28 cellular contexts compared by ENCODE assay signal in the genomic region with DNA sequence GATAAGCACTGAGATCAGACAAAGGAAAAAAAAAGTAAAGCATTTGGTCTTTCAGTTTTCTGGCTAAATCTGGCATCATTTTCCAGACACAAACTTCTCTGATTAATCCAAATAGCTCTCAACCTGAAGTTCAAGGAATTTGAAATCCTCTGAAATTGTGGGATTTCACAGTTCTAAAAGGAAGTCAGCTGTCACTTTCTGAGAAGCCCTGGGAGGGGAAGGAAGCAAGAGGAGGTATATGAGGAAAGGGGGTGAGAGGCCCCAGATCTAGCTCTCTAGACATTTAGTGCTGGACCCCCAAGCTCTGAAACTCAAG. TPM values are rescaled to one million over a fixed set of nuclear protein-coding genes. Genes with fewer than 3 reads are reported as not detected.
"Had no signal": no experiment of that assay in that cellular context is flagged by ENCODE, and none has a peak within 500 bp of the region (broad histone marks: within the 10 kb centered on the region; RNA-seq: fewer than 3 reads in every experiment).

No MANE protein-coding gene starts in this region.

- DNase-seq: activated CD4-positive, alpha-beta memory T cell treated with anti-CD3 and anti-CD28 coated beads, Interleukin-2, amount 10 ng/mL, durations not matched to agents 7 days and 5 days; activated CD4-positive, alpha-beta T cell treated with anti-CD3 and anti-CD28 coated beads, Interleukin-2, amount 10 ng/mL, durations not matched to agents 24 days and 14 days; activated CD8-positive, alpha-beta memory T cell treated with anti-CD3 and anti-CD28 coated beads, Interleukin-2, amount 10 ng/mL, durations not matched to agents 7 days and 5 days; activated gamma-delta T cell; activated T-cell treated with anti-CD3 and anti-CD28 coated beads for 4 hours; aorta; brain microvascular endothelial cell; caudate nucleus; effector memory CD4-positive, alpha-beta T cell; foreskin melanocyte; immature natural killer cell; left lung; natural killer cell; pancreas; psoas muscle; stimulated activated CD4-positive, alpha-beta T cell treated with anti-CD3 and anti-CD28 coated beads, Interleukin-2, amount 100 ng/mL, for 24 hours; stimulated activated naive B cell treated with anti-CD40 and anti-IgM and Interleukin-4, amounts not matched to agents 10 μg/mL and 1 μg/mL and 100 μg/mL, for 72 hours; trophoblast cell; uterus had no signal

- H3K4me3 ChIP-seq: hepatocyte, left lung, lung, pancreas, psoas muscle, skin epidermis, uterus had no signal

- H3K79me2 ChIP-seq: hepatocyte had no signal

- H2AFZ ChIP-seq: hepatocyte had no signal

- ATAC-seq: activated CD4-positive, CD25-positive, alpha-beta regulatory T cell treated with anti-CD3 and anti-CD28 coated beads, Interleukin-2, amount 50 U/mL, for 24 hours; activated CD8-positive, alpha-beta memory T cell treated with anti-CD3 and anti-CD28 coated beads, Interleukin-2, amount 10 ng/mL, durations not matched to agents 7 days and 5 days; left lung; natural killer cell; pancreas; psoas muscle; stimulated activated naive B cell treated with anti-CD40 and anti-IgM and Interleukin-4, amounts not matched to agents 10 μg/mL and 1 μg/mL and 100 μg/mL, for 72 hours had no signal

- H3K36me3 ChIP-seq: brain microvascular endothelial cell, left lung, neutrophil, pancreas, uterus had no signal

- H3K27ac ChIP-seq: brain microvascular endothelial cell, hepatocyte, left lung, neutrophil, pancreas, psoas muscle, skin epidermis, uterus, VCaP had no signal

- H3K9me3 ChIP-seq: left lung, neutrophil, pancreas, psoas muscle, uterus had no signal

- H3K4me1 ChIP-seq: pancreas, psoas muscle, uterus had no signal

- H3K4me2 ChIP-seq: hepatocyte had no signal

- FAIRE-seq: pancreas had no signal

RNA-seq across cellular contexts. Expression of gene HOXB9, which starts 17.5 kb away (rescaled TPM):
- total RNA-seq: left lung, psoas muscle, temporal lobe had no signal
- polyA plus RNA-seq: immature natural killer cell, lung, pancreas had no signal

RNA-seq across cellular contexts. Expression of gene HOXB8, which starts 28.6 kb away (rescaled TPM):
- total RNA-seq: activated CD4-positive, alpha-beta memory T cell treated with anti-CD3 and anti-CD28 coated beads, Interleukin-2, amount 10 ng/mL, durations not matched to agents 7 days and 5 days; activated CD4-positive, alpha-beta T cell treated with anti-CD3 and anti-CD28 coated beads, Interleukin-2, amount 10 ng/mL, durations not matched to agents 24 days and 14 days; activated T-helper 1 cell treated with anti-CD3 and anti-CD28 coated beads, Interleukin-12 subunit alpha, Interleukin-12 subunit beta, Interleukin-2, Interleukin-4 antibody, amounts not matched to agents 30 ng/mL and 10 ng/mL and 1 ng/mL, durations not matched to agents 14 hours and 24 hours and 36 hours; natural killer cell; psoas muscle had no signal
- polyA plus RNA-seq: esophagus, immature natural killer cell had no signal

RNA-seq across cellular contexts. Expression of gene HOXB7, which starts 32.8 kb away (rescaled TPM):
- total RNA-seq: temporal lobe had no signal

RNA-seq across cellular contexts. Expression of gene HOXB6, which starts 38.9 kb away (rescaled TPM):
- total RNA-seq: natural killer cell, temporal lobe had no signal
- polyA plus RNA-seq: immature natural killer cell had no signal

RNA-seq across cellular contexts. Expression of gene HOXB5, which starts 50.1 kb away (rescaled TPM):
- total RNA-seq: activated CD4-positive, alpha-beta T cell treated with anti-CD3 and anti-CD28 coated beads, Interleukin-2, amount 10 ng/mL, durations not matched to agents 24 days and 14 days; activated T-helper 1 cell treated with anti-CD3 and anti-CD28 coated beads, Interleukin-12 subunit alpha, Interleukin-12 subunit beta, Interleukin-2, Interleukin-4 antibody, amounts not matched to agents 30 ng/mL and 10 ng/mL and 1 ng/mL, durations not matched to agents 14 hours and 24 hours and 36 hours; natural killer cell; temporal lobe had no signal
- polyA plus RNA-seq: immature natural killer cell had no signal
